In genomic region chr16:19085679-19086200, GRCh38 we compare ENCODE assay signal across 8 cellular contexts. TPM values are rescaled to one million over a fixed set of nuclear protein-coding genes. Genes with fewer than 3 reads are reported as not detected.
A peak's percentile ranks its signal among the peaks of the same experiment; 100 is the strongest.
DNase-seq lines count a peak whose midpoint lies in the region; ATAC-seq, FAIRE-seq and TF ChIP-seq lines count a peak whose summit lies in the region.

No MANE protein-coding gene starts in this region.

- 42 to 46% methylated on average over 8 of the region's 8 CpGs for WGBS in GM23248 (ENCODE audit: low coverage in 1 of 2, low lambda C conversion rate in 2 of 2, missing lambda C conversion rate in 2 of 2), 2 experiments
- WGBS in pancreas, 2 donors: 34 to 42% methylated on average over 8 of the region's 8 CpGs

- H3K36me3 ChIP-seq in GM23248 (ENCODE audit: low read depth) (0 out of 2 replicates have a peak, but pooled peaks cover 3% of the 10 kb centered on the region), endothelial cell of umbilical vein (ENCODE audit: control insufficient read depth in 2 of 2, extremely low read depth in 1 of 2, insufficient read depth in 2 of 2, low read length in 2 of 2) (no peaks in the 10 kb centered on the region), pancreas (peaks cover 0 to 6% (median 0%) of the 10 kb centered on the region in 3 donors)

- H3K27ac ChIP-seq in GM23248: no peak overlapping the region
- H3K27ac ChIP-seq in endothelial cell of umbilical vein (ENCODE audit: insufficient read depth, low read depth, low read length): no peak overlapping the region
- H3K27ac ChIP-seq in pancreas: no peak overlapping the region

- ATAC-seq in pancreas (peak in 3 of 4 donors; percentile 20 to 27 (median 24)), HG03095 (IDR thresholded peaks at IDR 0.05; ENCODE audit: unreplicated experiment) (no peak)

- H3K4me1 ChIP-seq in GM23248 (ENCODE audit: insufficient read depth) (0 out of 2 replicates have a peak, but pooled peaks cover 4% of the 10 kb centered on the region), endothelial cell of umbilical vein (ENCODE audit: control insufficient read depth, extremely low read depth, insufficient read depth, low read length) (peaks cover 15% of the 10 kb centered on the region), pancreas (peaks cover 0 to 5% (median 0%) of the 10 kb centered on the region in 3 donors)

- dilution Hi-C loops in endothelial cell of umbilical vein (cut with MboI; ENCODE audit: extremely low pct_ligation_motif_present, low sequenced_read_pairs): no loop called here

- CTCF ChIA-PET in endothelial cell of umbilical vein (lab: Charles Lee): interaction anchor here (0.6 to 4.2 kb wide), 32 partner anchors 8 to 498 kb away, joined by 3 to 244 read pairs (median 6); partner anchors contain the start of genes ITPRIPL2 and TMC7

- FAIRE-seq in endothelial cell of umbilical vein (lab: Jason Lieb, UNC) (peak; percentile 78), pancreas (lab: Jason Lieb, UNC) (no peak)

- H3K9ac ChIP-seq in GM23248 (peak overlapping the region; percentile 79; the same call in 1 of the 2 replicates), endothelial cell of umbilical vein (replicated peaks; ENCODE audit: extremely low read depth, insufficient read depth, low read length) (no peak overlapping the region)

- H3K27me3 ChIP-seq in GM23248 (replicated peaks; ENCODE audit: insufficient read depth): no peaks in the 10 kb centered on the region
- H3K27me3 ChIP-seq in endothelial cell of umbilical vein (ENCODE audit: control insufficient read depth in 2 of 2, insufficient read depth in 2 of 2, low read length in 2 of 2): no peaks in the 10 kb centered on the region
- H3K27me3 ChIP-seq in pancreas: no peaks in the 10 kb centered on the region

- no peaks in the 10 kb centered on the region for H3K9me2 ChIP-seq in GM23248 (ENCODE audit: insufficient read depth)

- H3K79me2 ChIP-seq in GM23248 (ENCODE audit: insufficient read depth) (no peaks in the 10 kb centered on the region), endothelial cell of umbilical vein (ENCODE audit: control insufficient read depth, insufficient read depth, low read length) (no peaks in the 10 kb centered on the region)

- H3K9me1 ChIP-seq in endothelial cell of umbilical vein (replicated peaks; ENCODE audit: control insufficient read depth, extremely low read depth, insufficient read depth, low read length): no peaks in the 10 kb centered on the region

- no peaks in the 10 kb centered on the region for H3F3A ChIP-seq in GM23248 (ENCODE audit: insufficient read depth)

- DNase-seq in GM23248 (peak; percentile 23), NCI-H2196 (lab: John Stamatoyannopoulos, UW; ENCODE audit: unreplicated experiment) (peak; percentile 52), endothelial cell of umbilical vein (ENCODE audit: low read depth, low spot score) (peak; percentile 54), pancreas (no peak), amniotic stem cell (lab: John Stamatoyannopoulos, UW) (no peak), GM13977 (ENCODE audit: low spot score) (no peak)
- DNase-seq in activated CD4-positive, alpha-beta T cell treated with anti-CD3 and anti-CD28 coated beads for 48 hours: no peak

- H4K20me1 ChIP-seq in GM23248 (ENCODE audit: insufficient read depth) (no peaks in the 10 kb centered on the region), endothelial cell of umbilical vein (replicated peaks; ENCODE audit: control insufficient read depth, extremely low read depth, insufficient read depth, low read length) (no peaks in the 10 kb centered on the region)

- H3K9me3 ChIP-seq in GM23248 (ENCODE audit: low read depth): no peaks in the 10 kb centered on the region
- no peaks in the 10 kb centered on the region for H3K9me3 ChIP-seq in endothelial cell of umbilical vein (replicated peaks; ENCODE audit: control insufficient read depth, insufficient read depth, low read length)
- no peaks in the 10 kb centered on the region for H3K9me3 ChIP-seq in pancreas

- TF ChIP-seq CTCF in endothelial cell of umbilical vein (IDR thresholded peaks at IDR 0.05; ENCODE audit: extremely low read depth in 1 of 2, insufficient read depth in 1 of 2, low read depth in 1 of 2, low read length in 2 of 2) (no peak), pancreas (IDR thresholded peaks at IDR 0.05) (no peak), GM13977 (IDR thresholded peaks at IDR 0.05; ENCODE audit: extremely low read depth, insufficient read depth, missing control alignments) (no peak)

- peak overlapping the region; percentile 81; the same call in 1 of the 2 replicates for H3K4me3 ChIP-seq in GM23248
- no peak overlapping the region for H3K4me3 ChIP-seq in endothelial cell of umbilical vein (replicated peaks in 1 of 3; ENCODE audit: insufficient read depth in 1 of 3, low read depth in 1 of 3, low read length in 3 of 3)
- H3K4me3 ChIP-seq in pancreas: peak overlapping the region in 1 of 4 donors; percentile 44

- BruUV-seq in endothelial cell of umbilical vein (replicated peaks; lab: Mats Ljungman, UMichigan): no TSS peak

- peak overlapping the region; percentile 87 for H2AFZ ChIP-seq in GM23248
- peak overlapping the region; percentile 97 for H2AFZ ChIP-seq in endothelial cell of umbilical vein (ENCODE audit: low read depth, low read length)

- intact Hi-C loops in endothelial cell of umbilical vein (cut with micrococcal nuclease) (loop anchor here (1.0 to 2.0 kb wide), 9 partner anchors 29 to 417 kb away; partner anchors contain the start of gene TMC7), pancreas (cut with DNase I) (loop anchor here in 2 of 3 donors (5.0 kb wide), 3 partner anchors 97 to 287 kb away; no protein-coding TSS in a partner anchor)

- in situ Hi-C loops in GM23248 (cut with MboI) (loop anchor here (10.0 to 25.0 kb wide), 4 partner anchors 89 to 427 kb away; partner anchors contain the start of genes CCP110 and GDE1), GM13977 (cut with MboI; ENCODE audit: low pct_unique_long_range_greater_than_20kb, low sequenced_read_pairs, unreplicated experiment) (loop anchor here (5.0 to 10.0 kb wide), 2 partner anchors 79 to 287 kb away; partner anchors contain the start of gene SYT17)

- H3K4me2 ChIP-seq in GM23248 (ENCODE audit: unreplicated experiment): peak overlapping the region; percentile 95
- H3K4me2 ChIP-seq in endothelial cell of umbilical vein (ENCODE audit: insufficient read depth, low read length): peak overlapping the region; percentile 90

- no peak for TF ChIP-seq POLR2A in endothelial cell of umbilical vein (IDR thresholded peaks at IDR 0.05; ENCODE audit: low read depth, low read length)

- POLR2A ChIA-PET in endothelial cell of umbilical vein (lab: Charles Lee): interaction anchor here (0.7 to 2.8 kb wide), 4 partner anchors 10 to 417 kb away, joined by 4 to 15 read pairs (median 6); partner anchors contain the start of genes ARL6IP1 and ITPRIPL2

TF ChIP-seq in endothelial cell of umbilical vein, 7 proteins besides CTCF, POLR2A, EP300 and RAD21:
- peak; percentile 71 for TF ChIP-seq GATA2 (IDR thresholded peaks at IDR 0.05; ENCODE audit: insufficient read depth, insufficient read length, low read depth, low read length)
- TF ChIP-seq JUN (IDR thresholded peaks at IDR 0.05; ENCODE audit: borderline replicate concordance, insufficient read depth, insufficient read length, low read depth): no peak

RNA-seq across cellular contexts. Expression of gene COQ7, which starts 18.3 kb away (rescaled TPM):
- 9.9 and 19.7 TPM in 2 replicates for total RNA-seq in GM23248 (2014; rRNA removed; shearing (Covaris generic))
- polyA plus RNA-seq in GM23248 (2016; fragmentation: Nextera tagmentation; extraction: Ambion mirVana) (9.6 and 9.8 TPM in 2 replicates), endothelial cell of umbilical vein (11.1 and 12.9 TPM in 2 replicates), pancreas (10 to 100 TPM in 1 of 2 donors, 1 to 10 TPM in 1; 7.8 to 12.6 TPM)
- total RNA-seq in endothelial cell of umbilical vein (22.1 and 24.2 TPM in 2 replicates), pancreas (10 to 100 TPM in 4 of 6 donors, 1 to 10 TPM in 2; 6.9 to 10.5 (median 10.1) TPM)
- 18.0 and 23.7 TPM in 2 replicates for polyA plus RNA-seq in endothelial cell of umbilical vein (2011; cell fraction: cytosol; rRNA removed)
- 16.6 and 19.3 TPM in 2 replicates for polyA plus RNA-seq in endothelial cell of umbilical vein (2011; cell fraction: nucleus; rRNA removed)
- 13.7 and 15.5 TPM in 2 replicates for polyA plus RNA-seq in endothelial cell of umbilical vein (2012)
- polyA minus RNA-seq in endothelial cell of umbilical vein: 15.0 and 18.4 TPM in 2 replicates
- polyA minus RNA-seq in endothelial cell of umbilical vein (2011; cell fraction: cytosol; rRNA and poly(A)+ RNA removed): 17.8 TPM
- 17.6 and 24.2 TPM in 2 replicates for polyA minus RNA-seq in endothelial cell of umbilical vein (2011; cell fraction: nucleus; rRNA and poly(A)+ RNA removed)

RNA-seq across cellular contexts. Expression of gene ITPRIPL2, which starts 28.0 kb away (rescaled TPM):
- 64.7 and 71.9 TPM in 2 replicates for total RNA-seq in GM23248 (2014; rRNA removed; shearing (Covaris generic))
- polyA plus RNA-seq in GM23248 (2016; fragmentation: Nextera tagmentation; extraction: Ambion mirVana): 9.5 and 11.0 TPM in 2 replicates
- total RNA-seq in endothelial cell of umbilical vein: 40.8 and 43.2 TPM in 2 replicates
- 10.9 and 12.0 TPM in 2 replicates for polyA plus RNA-seq in endothelial cell of umbilical vein
- 7.2 and 8.5 TPM in 2 replicates for polyA plus RNA-seq in endothelial cell of umbilical vein (2011; cell fraction: cytosol; rRNA removed)
- polyA plus RNA-seq in endothelial cell of umbilical vein (2011; cell fraction: nucleus; rRNA removed): 9.0 and 10.3 TPM in 2 replicates
- 11.4 and 11.9 TPM in 2 replicates for polyA plus RNA-seq in endothelial cell of umbilical vein (2012)
- polyA minus RNA-seq in endothelial cell of umbilical vein: 18.0 and 20.2 TPM in 2 replicates
- polyA minus RNA-seq in endothelial cell of umbilical vein (2011; cell fraction: cytosol; rRNA and poly(A)+ RNA removed): 34.2 TPM
- 15.6 and 27.4 TPM in 2 replicates for polyA minus RNA-seq in endothelial cell of umbilical vein (2011; cell fraction: nucleus; rRNA and poly(A)+ RNA removed)
- 10 to 100 TPM; 17.9 to 36.2 (median 24.1) TPM for total RNA-seq in pancreas
- 1 to 10 TPM; 4.0 to 4.3 TPM for polyA plus RNA-seq in pancreas

Comparison
In these comparisons a context has a peak if more than half of its experiments do, and no peak if none do; other contexts are left out.
1. DNase-seq: peak in GM23248 (single experiment), NCI-H2196 (single experiment) and endothelial cell of umbilical vein (single experiment); none in pancreas (0 of 6), amniotic stem cell (single experiment), GM13977 (single experiment) and activated CD4-positive, alpha-beta T cell treated with anti-CD3 and anti-CD28 coated beads for 48 hours (single experiment).